9 cellular contexts compared by ENCODE assay signal in genomic region chr4:149264093-149264733, GRCh38.
DNase-seq lines count a peak whose midpoint lies in the region; ATAC-seq and TF ChIP-seq lines count a peak whose summit lies in the region.
"Had no signal": no experiment of that assay in that cellular context is flagged by ENCODE, and none has a peak within 500 bp of the region (broad histone marks: within the 10 kb centered on the region; RNA-seq: fewer than 3 reads in every experiment).

No MANE protein-coding gene starts in this region.

- no peaks in the 10 kb centered on the region for H3K9me1 ChIP-seq in IMR-90 (ENCODE audit: insufficient read depth, low read length)

- no peak overlapping the region for H3K4ac ChIP-seq in IMR-90 (ENCODE audit: low read depth, low read length)

- H4K20me1 ChIP-seq in IMR-90 (ENCODE audit: insufficient read depth, low read length): no peaks in the 10 kb centered on the region

- ATAC-seq in GM21619 (IDR thresholded peaks at IDR 0.05; ENCODE audit: unreplicated experiment) (peak; percentile 91), IMR-90 (ENCODE audit: low read depth) (peak; percentile 92), SK-N-SH treated with all-trans-retinoic acid at 6 μM for 48 hours (peak; percentile 95)
- ATAC-seq: naive thymus-derived CD8-positive, alpha-beta T cell had no signal

- TF ChIP-seq RAD21 in IMR-90 (IDR thresholded peaks at IDR 0.05; ENCODE audit: low read length): peak; percentile 91

- no peak overlapping the region for H3K14ac ChIP-seq in IMR-90 (replicated peaks; ENCODE audit: low read depth, low read length)

- H3K4me2 ChIP-seq in IMR-90 (ENCODE audit: low read depth, low read length): no peak overlapping the region

- no peak overlapping the region for H3K4me3 ChIP-seq in IMR-90 (ENCODE audit: insufficient read depth, low read depth, low read length)

- no peak overlapping the region for H2AFZ ChIP-seq in IMR-90 (replicated peaks; ENCODE audit: low read length, poor library complexity)

- in situ Hi-C loops in IMR-90 (cut with MboI; ENCODE audit: low sequenced_read_pairs): loop anchor here (10.0 kb wide), 1 partner anchor 269 kb away; no protein-coding TSS in a partner anchor

- no peaks in the 10 kb centered on the region for H3K4me1 ChIP-seq in IMR-90 (ENCODE audit: control insufficient read depth, insufficient read depth, low read length)

- no peak overlapping the region for H3K23ac ChIP-seq in IMR-90 (ENCODE audit: low read depth, low read length)

- no peak overlapping the region for H4K91ac ChIP-seq in IMR-90 (ENCODE audit: insufficient read depth, low read depth, low read length)

- no peaks in the 10 kb centered on the region for H3K9me3 ChIP-seq in IMR-90 (ENCODE audit: control insufficient read depth, insufficient read depth, low read length)

- POLR2A ChIA-PET in IMR-90 (lab: Charles Lee; ENCODE audit: unreplicated experiment): no interaction called here

- no peak overlapping the region for H4K5ac ChIP-seq in IMR-90 (ENCODE audit: low read depth, low read length)

- TF ChIP-seq CTCF in 22Rv1 (IDR thresholded peaks at IDR 0.05) (peak; percentile 83), IMR-90 (conservative IDR thresholded peaks at IDR 0.05; ENCODE audit: low read depth, low read length) (peak; percentile 72)

- peak; percentile 67 for DNase-seq in EH (ENCODE audit: low read depth)
- DNase-seq in IMR-90: peak; percentile 74
- peak; percentile 27 for DNase-seq in fibroblast of the conjunctiva (ENCODE audit: low read depth)
- DNase-seq in smooth muscle cell of the brain vasculature (ENCODE audit: low read depth, low spot score): peak; percentile 15
- DNase-seq in DMS114 treated with DMSO at 0.1 percent for 48 hours (lab: John Stamatoyannopoulos, UW; ENCODE audit: unreplicated experiment): no peak

- no peaks in the 10 kb centered on the region for H3K27me3 ChIP-seq in IMR-90 (ENCODE audit: control insufficient read depth, insufficient read depth, low read length)

- no peaks in the 10 kb centered on the region for H3K79me1 ChIP-seq in IMR-90 (ENCODE audit: low read depth in 1 of 2, low read length in 2 of 2)

- no peak overlapping the region for H2BK5ac ChIP-seq in IMR-90 (ENCODE audit: low read depth, low read length, poor library complexity, severe bottlenecking)

- peak; percentile 43; the same call in 1 of the 2 replicates for TF ChIP-seq POLR2A in IMR-90 (IDR thresholded peaks at IDR 0.05; ENCODE audit: low read depth, low read length)

- H2BK20ac ChIP-seq in IMR-90 (ENCODE audit: low read depth, low read length): no peak overlapping the region

- H3K9ac ChIP-seq in IMR-90 (ENCODE audit: low read depth, low read length): no peak overlapping the region

- H3K18ac ChIP-seq in IMR-90 (ENCODE audit: low read depth, low read length): no peak overlapping the region

- intact Hi-C loops in IMR-90 (cut with micrococcal nuclease): loop anchor here (1.0 to 10.0 kb wide), 7 partner anchors 152 to 1329 kb away; partner anchors contain the start of gene NR3C2

- H2AK5ac ChIP-seq in IMR-90 (ENCODE audit: low read depth, low read length): no peak overlapping the region

- H3K36me3 ChIP-seq in IMR-90 (ENCODE audit: control insufficient read depth, insufficient read depth, low read length): no peaks in the 10 kb centered on the region

- no peak overlapping the region for H3K56ac ChIP-seq in IMR-90 (ENCODE audit: extremely low read depth, insufficient read depth, low read length)

- CTCF ChIA-PET in IMR-90 (lab: Yijun Ruan, JAX): interaction anchor here (0.6 to 1.4 kb wide), 2 partner anchors 17 to 1373 kb away, joined by 4 to 6 read pairs; no protein-coding TSS in a partner anchor

- H2BK15ac ChIP-seq in IMR-90 (ENCODE audit: low read depth, low read length): no peak overlapping the region

- dilution Hi-C loops in IMR-90 (cut with HindIII; ENCODE audit: low sequenced_read_pairs, unreplicated experiment): no loop called here

- no CpG with 5 or more reads among the region's 2 CpGs for WGBS in IMR-90 (ENCODE audit: extremely low coverage in 2 of 2, insufficient read length in 1 of 2), 2 experiments

- H3K27ac ChIP-seq in 22Rv1: no peak overlapping the region
- H3K27ac ChIP-seq in IMR-90 (ENCODE audit: insufficient read depth, low read length): no peak overlapping the region

- no TSS peak for BruUV-seq in IMR-90 (replicated peaks; lab: Mats Ljungman, UMichigan)

- H4K8ac ChIP-seq in IMR-90 (ENCODE audit: low read depth in 2 of 2, low read length in 2 of 2): no peak overlapping the region

- no peak overlapping the region for H2BK120ac ChIP-seq in IMR-90 (ENCODE audit: low read depth, low read length)

- no peak overlapping the region for H2AK9ac ChIP-seq in IMR-90 (replicated peaks; ENCODE audit: low read depth, low read length, poor library complexity)

TF ChIP-seq in IMR-90, 13 proteins besides CTCF, POLR2A, EP300 and RAD21:
- TF ChIP-seq FOS (IDR thresholded peaks at IDR 0.05; ENCODE audit: low read depth, low read length) (no peak), SMC3 (IDR thresholded peaks at IDR 0.05; ENCODE audit: low read depth, low read length) (peak; percentile 92), CEBPB (IDR thresholded peaks at IDR 0.05; ENCODE audit: low read depth, low read length) (peak; percentile 48; the same call in 1 of the 2 replicates), NFE2L2 (IDR thresholded peaks at IDR 0.05; ENCODE audit: low read depth, low read length) (no peak), RFX5 (IDR thresholded peaks at IDR 0.05; ENCODE audit: low read depth, low read length) (no peak)

TF ChIP-seq in SK-N-SH treated with all-trans-retinoic acid at 6 μM for 48 hours, 23 proteins besides CTCF, POLR2A, EP300 and RAD21 (continues in another document):
- TF ChIP-seq TCF4 (CRISPR knock-in tag; IDR thresholded peaks at IDR 0.05; ENCODE audit: borderline replicate concordance) (no peak), ISL1 (CRISPR knock-in tag; IDR thresholded peaks at IDR 0.05) (no peak), ARNTL (CRISPR knock-in tag; IDR thresholded peaks at IDR 0.05; ENCODE audit: borderline replicate concordance, low read depth) (no peak), PPARA (CRISPR knock-in tag; IDR thresholded peaks at IDR 0.05; ENCODE audit: borderline replicate concordance) (no peak), POU6F1 (CRISPR knock-in tag; IDR thresholded peaks at IDR 0.05; ENCODE audit: borderline replicate concordance, low read depth) (no peak), ZFP3 (CRISPR knock-in tag; IDR thresholded peaks at IDR 0.05) (no peak), ZNF70 (CRISPR knock-in tag; IDR thresholded peaks at IDR 0.05) (no peak), GLIS3 (CRISPR knock-in tag; IDR thresholded peaks at IDR 0.05) (no peak), TOX (CRISPR knock-in tag; IDR thresholded peaks at IDR 0.05; ENCODE audit: borderline replicate concordance) (no peak), ZNF8 (CRISPR knock-in tag; IDR thresholded peaks at IDR 0.05) (no peak), ZFP30 (CRISPR knock-in tag; IDR thresholded peaks at IDR 0.05) (no peak), CSRNP3 (CRISPR knock-in tag; IDR thresholded peaks at IDR 0.05) (no peak)
- TF ChIP-seq, protein P1, sequence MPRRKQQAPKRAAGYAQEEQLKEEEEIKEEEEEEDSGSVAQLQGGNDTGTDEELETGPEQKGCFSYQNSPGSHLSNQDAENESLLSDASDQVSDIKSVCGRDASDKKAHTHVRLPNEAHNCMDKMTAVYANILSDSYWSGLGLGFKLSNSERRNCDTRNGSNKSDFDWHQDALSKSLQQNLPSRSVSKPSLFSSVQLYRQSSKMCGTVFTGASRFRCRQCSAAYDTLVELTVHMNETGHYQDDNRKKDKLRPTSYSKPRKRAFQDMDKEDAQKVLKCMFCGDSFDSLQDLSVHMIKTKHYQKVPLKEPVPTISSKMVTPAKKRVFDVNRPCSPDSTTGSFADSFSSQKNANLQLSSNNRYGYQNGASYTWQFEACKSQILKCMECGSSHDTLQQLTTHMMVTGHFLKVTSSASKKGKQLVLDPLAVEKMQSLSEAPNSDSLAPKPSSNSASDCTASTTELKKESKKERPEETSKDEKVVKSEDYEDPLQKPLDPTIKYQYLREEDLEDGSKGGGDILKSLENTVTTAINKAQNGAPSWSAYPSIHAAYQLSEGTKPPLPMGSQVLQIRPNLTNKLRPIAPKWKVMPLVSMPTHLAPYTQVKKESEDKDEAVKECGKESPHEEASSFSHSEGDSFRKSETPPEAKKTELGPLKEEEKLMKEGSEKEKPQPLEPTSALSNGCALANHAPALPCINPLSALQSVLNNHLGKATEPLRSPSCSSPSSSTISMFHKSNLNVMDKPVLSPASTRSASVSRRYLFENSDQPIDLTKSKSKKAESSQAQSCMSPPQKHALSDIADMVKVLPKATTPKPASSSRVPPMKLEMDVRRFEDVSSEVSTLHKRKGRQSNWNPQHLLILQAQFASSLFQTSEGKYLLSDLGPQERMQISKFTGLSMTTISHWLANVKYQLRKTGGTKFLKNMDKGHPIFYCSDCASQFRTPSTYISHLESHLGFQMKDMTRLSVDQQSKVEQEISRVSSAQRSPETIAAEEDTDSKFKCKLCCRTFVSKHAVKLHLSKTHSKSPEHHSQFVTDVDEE (CRISPR knock-in tag; IDR thresholded peaks at IDR 0.05): no peak
